9 cellular contexts compared by ENCODE assay signal in the genomic region with DNA sequence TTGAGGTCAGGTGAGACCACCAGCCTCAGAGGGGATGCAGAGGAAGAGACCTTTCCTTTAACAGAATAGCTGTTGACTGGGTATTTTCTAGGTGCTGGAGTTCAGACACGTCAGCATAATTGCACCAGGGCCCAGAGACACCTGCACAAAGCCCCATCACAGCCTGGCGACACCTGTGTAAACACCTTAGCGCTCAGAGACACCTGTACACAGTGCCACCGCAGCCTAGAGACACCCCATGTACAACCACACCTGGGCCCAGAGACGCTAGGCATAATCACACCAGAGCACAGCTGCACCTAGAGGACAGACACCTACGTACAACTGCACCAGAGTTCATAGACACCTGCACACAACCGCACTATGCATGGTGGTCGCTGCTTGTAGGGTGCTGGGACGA. TPM values are rescaled to one million over a fixed set of nuclear protein-coding genes. Genes with fewer than 3 reads are reported as not detected.
A peak's percentile ranks its signal among the peaks of the same experiment; 100 is the strongest.
DNase-seq lines count a peak whose midpoint lies in the region; ATAC-seq and TF ChIP-seq lines count a peak whose summit lies in the region.
"Had no signal": no experiment of that assay in that cellular context is flagged by ENCODE, and none has a peak within 500 bp of the region (broad histone marks: within the 10 kb centered on the region; RNA-seq: fewer than 3 reads in every experiment).

No MANE protein-coding gene starts in this region.

- H3K79me1 ChIP-seq in mesendoderm (ENCODE audit: low read length), result peaks cover 34% of the 10 kb centered on the region

- H3K23ac ChIP-seq in mesendoderm (ENCODE audit: low read length), result no peak overlapping the region

- H4K8ac ChIP-seq in mesendoderm (ENCODE audit: low read depth, low read length), result no peak overlapping the region

- no peaks in the 10 kb centered on the region for H3K27me3 ChIP-seq in CD8-positive, alpha-beta T cell (ENCODE audit: insufficient read depth, low read length)
- H3K27me3 ChIP-seq in mesendoderm (ENCODE audit: insufficient read depth, low read length, poor library complexity), result no peaks in the 10 kb centered on the region
- H3K27me3 ChIP-seq: gastrocnemius medialis had no signal

- peak overlapping the region; percentile 93 for H3K9ac ChIP-seq in mesendoderm (ENCODE audit: low read length)

- H3K4ac ChIP-seq in mesendoderm (ENCODE audit: low read depth, low read length), result no peak overlapping the region

- no peak for ATAC-seq in CD8-positive, alpha-beta T cell
- ATAC-seq in activated T-helper 17 cell treated with anti-CD3 and anti-CD28 coated beads, Interleukin-2, amount 50 U/mL, for 72 hours (replicated peaks), result no peak
- ATAC-seq: gastrocnemius medialis had no signal

- H3K27ac Mint-ChIP-seq in CD8-positive, alpha-beta T cell, result no peak overlapping the region
- no peak overlapping the region for H3K27ac Mint-ChIP-seq in activated T-helper 17 cell treated with anti-CD3 and anti-CD28 coated beads, Interleukin-2, amount 50 U/mL, for 72 hours

- no peaks in the 10 kb centered on the region for H3K27me3 Mint-ChIP-seq in CD8-positive, alpha-beta T cell (ENCODE audit: low read depth)
- H3K27me3 Mint-ChIP-seq in activated T-helper 17 cell treated with anti-CD3 and anti-CD28 coated beads, Interleukin-2, amount 50 U/mL, for 72 hours, result no peaks in the 10 kb centered on the region

- H3K4me2 ChIP-seq in mesendoderm (ENCODE audit: low read length), result peak overlapping the region; percentile 49

- H4K5ac ChIP-seq in mesendoderm (ENCODE audit: low read length), result no peak overlapping the region

- peaks cover 17% of the 10 kb centered on the region for H3K4me1 ChIP-seq in CD8-positive, alpha-beta T cell (ENCODE audit: insufficient read depth, low read length)
- H3K4me1 ChIP-seq in mesendoderm (ENCODE audit: control insufficient read depth, low read depth, low read length), result peaks cover 4% of the 10 kb centered on the region

- in situ Hi-C loops in GM13976 (cut with MboI; ENCODE audit: low sequenced_read_pairs, unreplicated experiment), result no loop called here

- H3K27ac ChIP-seq in CD8-positive, alpha-beta T cell (ENCODE audit: low read depth, low read length), result no peak overlapping the region
- no peak overlapping the region for H3K27ac ChIP-seq in mesendoderm (ENCODE audit: low read depth, low read length)

- H3K36me3 ChIP-seq in CD8-positive, alpha-beta T cell (ENCODE audit: insufficient read depth, low read length), result peaks cover 12% of the 10 kb centered on the region
- H3K36me3 ChIP-seq in mesendoderm (ENCODE audit: control insufficient read depth, insufficient read depth, low read length), result peaks cover 9% of the 10 kb centered on the region

- no peak overlapping the region for H2BK5ac ChIP-seq in mesendoderm (ENCODE audit: low read length)

- H3K9me3 Mint-ChIP-seq in CD8-positive, alpha-beta T cell, result no peaks in the 10 kb centered on the region
- no peaks in the 10 kb centered on the region for H3K9me3 Mint-ChIP-seq in activated T-helper 17 cell treated with anti-CD3 and anti-CD28 coated beads, Interleukin-2, amount 50 U/mL, for 72 hours

- H3K56ac ChIP-seq in mesendoderm (ENCODE audit: low read length), result peak overlapping the region; percentile 96

- peaks cover 17% of the 10 kb centered on the region for H3K4me1 Mint-ChIP-seq in CD8-positive, alpha-beta T cell (ENCODE audit: low read depth)
- peaks cover 6% of the 10 kb centered on the region for H3K4me1 Mint-ChIP-seq in activated T-helper 17 cell treated with anti-CD3 and anti-CD28 coated beads, Interleukin-2, amount 50 U/mL, for 72 hours

- DNase-seq in CD8-positive, alpha-beta T cell, result no peak
- peak; percentile 24 for DNase-seq in HuH-7 (ENCODE audit: low spot score)
- no peak for DNase-seq in mesendoderm
- no peak for DNase-seq in HEK293T (ENCODE audit: extremely low spot score)
- no peak for DNase-seq in GM13976 (ENCODE audit: low spot score)
- DNase-seq in dedifferentiated amniotic fluid mesenchymal stem cell (ENCODE audit: extremely low spot score), result no peak
- DNase-seq in SKM-1 treated with dmso at 0.1 percent for 144 hours (lab: John Stamatoyannopoulos, UW; ENCODE audit: unreplicated experiment), result no peak
- DNase-seq: gastrocnemius medialis had no signal

- WGBS in mesendoderm (ENCODE audit: extremely low coverage, insufficient coverage, low lambda C conversion rate), result no CpG with 5 or more reads among the region's 9 CpGs

- intact Hi-C loops in CD8-positive, alpha-beta T cell (cut with DNase I, micrococcal nuclease), result loop anchor here (2.0 to 10.0 kb wide), 3 partner anchors 281 to 909 kb away; a partner anchor contains a TSS

- CTCF ChIA-PET in CD8-positive, alpha-beta T cell (lab: Charles Lee), result interaction anchor here (1.1 to 3.8 kb wide), 5 partner anchors 9 to 447 kb away, joined by 3 to 17 read pairs (median 4); no protein-coding TSS in a partner anchor
- CTCF ChIA-PET in HEK293T (lab: Yijun Ruan, JAX), result interaction anchor here (2.8 kb wide), 1 partner anchor 9 kb away, joined by 12 read pairs; no protein-coding TSS in a partner anchor

- no peak overlapping the region for H2BK15ac ChIP-seq in mesendoderm (replicated peaks; ENCODE audit: low read depth)

- H3K4me3 ChIP-seq in CD8-positive, alpha-beta T cell (ENCODE audit: low read depth, low read length), result no peak overlapping the region
- H3K4me3 ChIP-seq in mesendoderm (ENCODE audit: low read length), result peak overlapping the region; percentile 92

- H2BK120ac ChIP-seq in mesendoderm (ENCODE audit: low read depth, low read length), result no peak overlapping the region

- H2AK5ac ChIP-seq in mesendoderm (ENCODE audit: low read length), result no peak overlapping the region

- no peak for TF ChIP-seq CTCF in CD8-positive, alpha-beta T cell (IDR thresholded peaks at IDR 0.05)
- no peak for TF ChIP-seq CTCF in GM13976 (IDR thresholded peaks at IDR 0.05; ENCODE audit: borderline replicate concordance, control extremely low read depth, extremely low read depth, insufficient read depth, missing control alignments)

- H3K4me3 Mint-ChIP-seq in CD8-positive, alpha-beta T cell, result peak overlapping the region; percentile 69
- peak overlapping the region; percentile 76 for H3K4me3 Mint-ChIP-seq in activated T-helper 17 cell treated with anti-CD3 and anti-CD28 coated beads, Interleukin-2, amount 50 U/mL, for 72 hours

- H3K79me2 ChIP-seq in mesendoderm (ENCODE audit: control insufficient read depth, insufficient read depth, low read length), result peaks cover 51% of the 10 kb centered on the region

- peaks cover 33% of the 10 kb centered on the region for H3K36me3 Mint-ChIP-seq in CD8-positive, alpha-beta T cell
- H3K36me3 Mint-ChIP-seq in activated T-helper 17 cell treated with anti-CD3 and anti-CD28 coated beads, Interleukin-2, amount 50 U/mL, for 72 hours (ENCODE audit: low read depth), result peaks cover 45% of the 10 kb centered on the region

- no peaks in the 10 kb centered on the region for H3K9me3 ChIP-seq in CD8-positive, alpha-beta T cell (ENCODE audit: low read length)
- H3K9me3 ChIP-seq: gastrocnemius medialis had no signal

- no peak overlapping the region for H3K18ac ChIP-seq in mesendoderm (ENCODE audit: low read length)

- POLR2A ChIA-PET in CD8-positive, alpha-beta T cell (lab: Charles Lee), result no interaction called here
- POLR2A ChIA-PET in HEK293T (lab: Yijun Ruan, JAX), result interaction anchor here (1.0 to 3.5 kb wide), 6 partner anchors 8 to 227 kb away, joined by 3 to 28 read pairs (median 3); no protein-coding TSS in a partner anchor

TF ChIP-seq in HEK293T, 16 proteins besides CTCF, POLR2A, EP300 and RAD21:
- TF ChIP-seq LEF1 (IDR thresholded peaks at IDR 0.05; ENCODE audit: borderline replicate concordance) (no peak), CTBP1 (IDR thresholded peaks at IDR 0.05; ENCODE audit: borderline replicate concordance) (no peak), ELF4 (IDR thresholded peaks at IDR 0.05) (no peak)

RNA-seq across cellular contexts. Expression of a gene that starts 1.0 kb away (rescaled TPM):
- total RNA-seq in CD8-positive, alpha-beta T cell, result under 1 TPM; 0.33 to 0.76 TPM
- total RNA-seq in activated T-helper 17 cell treated with anti-CD3 and anti-CD28 coated beads, Interleukin-2, amount 50 U/mL, for 72 hours, result 10 to 100 TPM; 18.3 to 45.0 TPM
- polyA plus RNA-seq in mesendoderm (2013, experiment 1 of 2), result 48.7 TPM
- polyA plus RNA-seq in mesendoderm (2013, experiment 2 of 2), result 50.9 TPM

RNA-seq across cellular contexts. Expression of a gene that starts 1.1 kb away (rescaled TPM):
- total RNA-seq in CD8-positive, alpha-beta T cell, result 100 to 1,000 TPM in 1 of 2 experiments, 10 to 100 TPM in 1; 99.8 to 108 TPM
- total RNA-seq in activated T-helper 17 cell treated with anti-CD3 and anti-CD28 coated beads, Interleukin-2, amount 50 U/mL, for 72 hours, result 10 to 100 TPM; 65.2 to 72.5 TPM
- polyA plus RNA-seq in mesendoderm (2013, experiment 1 of 2), result 36.9 TPM
- 36.8 TPM for polyA plus RNA-seq in mesendoderm (2013, experiment 2 of 2)

RNA-seq across cellular contexts. Expression of a gene that starts 42.9 kb away (rescaled TPM):
- total RNA-seq in CD8-positive, alpha-beta T cell, result 10 to 100 TPM in 1 of 2 experiments, 1 to 10 TPM in 1; 9.4 to 10.7 TPM
- total RNA-seq in activated T-helper 17 cell treated with anti-CD3 and anti-CD28 coated beads, Interleukin-2, amount 50 U/mL, for 72 hours, result 10 to 100 TPM; 13.6 to 26.8 TPM
- 4.2 TPM for polyA plus RNA-seq in mesendoderm (2013, experiment 1 of 2)
- polyA plus RNA-seq in mesendoderm (2013, experiment 2 of 2), result 3.9 TPM

Comparison
In these comparisons a context has a peak if more than half of its experiments do, and no peak if none do; other contexts are left out.
1. RNA of a gene that starts 1.0 kb away (total RNA-seq): 18.3 to 45.0 TPM in activated T-helper 17 cell treated with anti-CD3 and anti-CD28 coated beads, Interleukin-2, amount 50 U/mL, for 72 hours; 0.33 to 0.76 TPM in CD8-positive, alpha-beta T cell; every median in the first group is over 10 times any median in the second.